Comparison of ENCODE assay signal across 1 cellular context in the genomic region with DNA sequence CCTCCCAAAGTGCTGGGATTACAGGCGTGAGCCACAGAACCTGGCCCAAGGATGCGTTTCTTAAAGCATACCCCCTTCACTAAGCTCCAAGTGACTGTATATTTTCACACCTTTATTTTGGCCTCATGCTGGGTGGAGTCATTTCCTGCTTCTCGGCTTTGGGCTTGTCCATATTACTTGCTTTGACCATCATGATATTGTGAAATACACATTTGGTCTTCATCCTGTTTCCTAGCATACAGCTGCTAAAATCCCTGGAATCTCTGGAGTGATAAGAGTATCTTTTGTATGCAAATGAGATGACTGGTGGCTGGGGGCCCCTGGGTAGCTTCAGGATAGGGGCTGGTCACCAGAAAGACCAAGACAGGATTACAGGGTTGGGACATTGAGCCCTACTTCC.
TF ChIP-seq lines count a peak whose summit lies in the region.

No MANE protein-coding gene starts in this region.

TF ChIP-seq in IMR-90, 13 proteins besides CTCF, POLR2A, EP300 and RAD21:
- no peak for TF ChIP-seq BHLHE40 (IDR thresholded peaks at IDR 0.05; ENCODE audit: low read depth, low read length)
- TF ChIP-seq CEBPB (IDR thresholded peaks at IDR 0.05; ENCODE audit: low read depth, low read length) = peak; percentile 71
